24 cellular contexts compared by ENCODE assay signal in the genomic region with DNA sequence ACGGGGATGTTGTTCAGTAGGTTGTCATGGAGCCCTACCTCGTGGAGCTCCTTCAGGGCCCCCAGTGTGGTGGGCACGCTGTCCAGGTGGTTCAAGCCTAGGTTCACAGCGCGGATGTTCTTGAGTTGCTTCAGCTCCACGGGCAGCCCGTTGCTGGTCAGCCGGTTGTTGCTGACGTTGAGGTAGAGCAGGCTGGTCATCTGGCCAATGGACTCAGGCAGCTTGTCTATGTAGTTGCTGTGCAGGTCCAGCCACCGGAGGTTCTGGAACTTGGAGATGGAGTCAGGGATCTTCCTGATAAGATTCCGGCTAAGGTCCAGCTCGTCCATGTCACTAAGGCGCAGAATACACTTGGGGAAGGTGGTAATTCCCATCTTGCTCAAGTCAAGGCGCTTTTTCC. TPM values are rescaled to one million over a fixed set of nuclear protein-coding genes. Genes with fewer than 3 reads are reported as not detected.
A peak's percentile ranks its signal among the peaks of the same experiment; 100 is the strongest.
DNase-seq lines count a peak whose midpoint lies in the region; ATAC-seq and TF ChIP-seq lines count a peak whose summit lies in the region.
"Had no signal": no experiment of that assay in that cellular context is flagged by ENCODE, and none has a peak within 500 bp of the region (broad histone marks: within the 10 kb centered on the region; RNA-seq: fewer than 3 reads in every experiment).

No MANE protein-coding gene starts in this region.

- no peak overlapping the region for H3K27ac ChIP-seq in left ventricle myocardium inferior (replicated peaks)
- H3K27ac ChIP-seq: 22Rv1; BLaER1 treated with 17β-estradiol and CSF1 and Interleukin-3, amounts not matched to agents 10 nM and 100 nM; GM23248 had no signal

- no peak for ATAC-seq in GM18907 (IDR thresholded peaks at IDR 0.05; ENCODE audit: unreplicated experiment)

- H3K4me3 Mint-ChIP-seq in dendritic cell treated with granulocyte-macrophage colony-stimulating factor and Interleukin-4, amounts not matched to agents 40 ng/mL and 50 ng/mL, for 4 days, result no peak overlapping the region
- H3K4me3 Mint-ChIP-seq in type B pancreatic cell (no peak overlapping the region), Calu3 (ENCODE audit: low read depth, unreplicated experiment) (no peak overlapping the region)
- H3K4me3 Mint-ChIP-seq: CD14-positive monocyte; CD4-positive, alpha-beta T cell; CD8-positive, alpha-beta memory T cell had no signal

- H3K9me3 ChIP-seq in left ventricle myocardium inferior (replicated peaks), result no peaks in the 10 kb centered on the region
- H3K9me3 ChIP-seq: BE2C; BLaER1 treated with 17β-estradiol and CSF1 and Interleukin-3, amounts not matched to agents 10 nM and 100 nM had no signal

- H3K36me3 Mint-ChIP-seq in dendritic cell treated with granulocyte-macrophage colony-stimulating factor and Interleukin-4, amounts not matched to agents 40 ng/mL and 50 ng/mL, for 4 days (ENCODE audit: low read depth), result peaks cover 98% of the 10 kb centered on the region
- H3K36me3 Mint-ChIP-seq in type B pancreatic cell, result no peaks in the 10 kb centered on the region
- H3K36me3 Mint-ChIP-seq in Calu3 (ENCODE audit: insufficient read depth, unreplicated experiment), result no peaks in the 10 kb centered on the region
- H3K36me3 Mint-ChIP-seq: CD8-positive, alpha-beta memory T cell had no signal

- H3K27ac Mint-ChIP-seq in dendritic cell treated with granulocyte-macrophage colony-stimulating factor and Interleukin-4, amounts not matched to agents 40 ng/mL and 50 ng/mL, for 4 days, result peak overlapping the region; percentile 26
- no peak overlapping the region for H3K27ac Mint-ChIP-seq in type B pancreatic cell
- no peak overlapping the region for H3K27ac Mint-ChIP-seq in Calu3 (ENCODE audit: unreplicated experiment)
- H3K27ac Mint-ChIP-seq: CD4-positive, alpha-beta T cell; CD8-positive, alpha-beta memory T cell had no signal

- no peaks in the 10 kb centered on the region for H3K27me3 Mint-ChIP-seq in dendritic cell treated with granulocyte-macrophage colony-stimulating factor and Interleukin-4, amounts not matched to agents 40 ng/mL and 50 ng/mL, for 4 days
- H3K27me3 Mint-ChIP-seq in type B pancreatic cell, result peaks cover 3% of the 10 kb centered on the region
- H3K27me3 Mint-ChIP-seq in Calu3 (ENCODE audit: unreplicated experiment), result peaks cover 100% of the 10 kb centered on the region

- BruUV-seq in Calu3 (replicated peaks; lab: Mats Ljungman, UMichigan), result no TSS peak

- intact Hi-C loops in dendritic cell treated with granulocyte-macrophage colony-stimulating factor and Interleukin-4, amounts not matched to agents 40 ng/mL and 50 ng/mL, for 4 days (cut with micrococcal nuclease), result no loop called here
- intact Hi-C loops in left ventricle myocardium inferior (cut with micrococcal nuclease) (no loop called here), Calu3 (cut with micrococcal nuclease; ENCODE audit: unreplicated experiment) (no loop called here)

- H3K4me1 ChIP-seq in left ventricle myocardium inferior, result no peaks in the 10 kb centered on the region
- H3K4me1 ChIP-seq: BE2C; BLaER1 treated with 17β-estradiol and CSF1 and Interleukin-3, amounts not matched to agents 10 nM and 100 nM had no signal

- H3K4me1 Mint-ChIP-seq in dendritic cell treated with granulocyte-macrophage colony-stimulating factor and Interleukin-4, amounts not matched to agents 40 ng/mL and 50 ng/mL, for 4 days (ENCODE audit: low read depth), result peaks cover 37% of the 10 kb centered on the region
- H3K4me1 Mint-ChIP-seq in type B pancreatic cell (ENCODE audit: unreplicated experiment) (no peaks in the 10 kb centered on the region), Calu3 (ENCODE audit: low read depth, unreplicated experiment) (no peaks in the 10 kb centered on the region)
- H3K4me1 Mint-ChIP-seq: CD14-positive monocyte; CD8-positive, alpha-beta memory T cell had no signal

- H3K27me3 ChIP-seq in left ventricle myocardium inferior (ENCODE audit: low read depth), result peaks cover 11% of the 10 kb centered on the region
- H3K27me3 ChIP-seq: BLaER1 treated with 17β-estradiol and CSF1 and Interleukin-3, amounts not matched to agents 10 nM and 100 nM had no signal

- H3K4me3 ChIP-seq in left ventricle myocardium inferior, result no peak overlapping the region
- H3K4me3 ChIP-seq: BLaER1 treated with 17β-estradiol and CSF1 and Interleukin-3, amounts not matched to agents 10 nM and 100 nM; GM23248 had no signal

- TF ChIP-seq CTCF in type B pancreatic cell (conservative IDR thresholded peaks at IDR 0.05) (no peak), left ventricle myocardium inferior (IDR thresholded peaks at IDR 0.05; ENCODE audit: borderline replicate concordance) (no peak), Calu3 (IDR thresholded peaks at IDR 0.05; ENCODE audit: unreplicated experiment) (no peak)

- CTCF ChIA-PET in Calu3 (lab: Charles Lee), result no interaction called here

- peak; percentile 37 for DNase-seq in islet precursor cell
- peak; percentile 28 for DNase-seq in mesenteric fat pad (ENCODE audit: low spot score)
- DNase-seq in type B pancreatic cell (ENCODE audit: extremely low spot score, unreplicated experiment), result peak; percentile 59
- DNase-seq in left ventricle myocardium inferior, result no peak
- DNase-seq in Calu3, result no peak
- no peak for DNase-seq in NCI-H2107 (lab: John Stamatoyannopoulos, UW)
- DNase-seq: AML-193; BE2C; CD4-positive, alpha-beta T cell; CD8-positive, alpha-beta memory T cell; DMS53; DMS79 treated with DMSO at 0.1 percent for 48 hours; GF-D8; GM23248; H7; HCEC 1CT had no signal

- no peaks in the 10 kb centered on the region for H3K9me3 Mint-ChIP-seq in dendritic cell treated with granulocyte-macrophage colony-stimulating factor and Interleukin-4, amounts not matched to agents 40 ng/mL and 50 ng/mL, for 4 days
- H3K9me3 Mint-ChIP-seq in type B pancreatic cell (no peaks in the 10 kb centered on the region), Calu3 (ENCODE audit: low read depth, unreplicated experiment) (no peaks in the 10 kb centered on the region)
- H3K9me3 Mint-ChIP-seq: CD14-positive monocyte; CD4-positive, alpha-beta T cell; CD8-positive, alpha-beta memory T cell had no signal

- H3K36me3 ChIP-seq in left ventricle myocardium inferior, result no peaks in the 10 kb centered on the region
- H3K36me3 ChIP-seq: BE2C had no signal

RNA-seq across cellular contexts. Expression of a gene that starts 26.0 kb away (rescaled TPM):
- total RNA-seq in mesenteric fat pad, result not detected
- total RNA-seq in type B pancreatic cell (ENCODE audit: low replicate concordance), result not detected in 2 replicates
- total RNA-seq in left ventricle myocardium inferior, result not detected
- total RNA-seq in Calu3 (2022), result not detected in 2 replicates
- total RNA-seq: CD4-positive, alpha-beta T cell; CD8-positive, alpha-beta memory T cell; Daoy; G401; GM23248; H1; H7 had no signal

Comparison
In these comparisons a context has a peak if more than half of its experiments do, and no peak if none do; other contexts are left out.
1. DNase-seq: peak in islet precursor cell (single experiment), mesenteric fat pad (single experiment) and type B pancreatic cell (single experiment); none in left ventricle myocardium inferior (single experiment), Calu3 (single experiment) and NCI-H2107 (single experiment).